In genomic region chr3:50971487-50971924, GRCh38 we compare ENCODE assay signal across 8 cellular contexts.
DNase-seq lines count a peak whose midpoint lies in the region; ATAC-seq and TF ChIP-seq lines count a peak whose summit lies in the region.

No MANE protein-coding gene starts in this region.

- H3K4me1 ChIP-seq in PC-9 (replicated peaks; ENCODE audit: insufficient read depth) (no peaks in the 10 kb centered on the region; the same call in 1 of the 2 replicates), heart right ventricle (peaks cover 0 to 4% (median 0%) of the 10 kb centered on the region in 9 donors)

- DNase-seq in AG04449 (ENCODE audit: low read depth, low spot score) (no peak), HUDEP-2 (lab: John Stamatoyannopoulos, UW; ENCODE audit: unreplicated experiment in 76 of 76) (peak in 50 of 76 experiments; percentile 1 to 63 (median 26)), PC-9 (peak; percentile 56 to 68), heart right ventricle (no peak), putamen (ENCODE audit: low spot score) (no peak)
- peak; percentile 35 for DNase-seq in activated effector memory CD4-positive, alpha-beta T cell treated with Interleukin-2 at 50 U/mL for 16 hours
- peak; percentile 45 for DNase-seq in stimulated activated CD4-positive, alpha-beta T cell treated with anti-CD3 and anti-CD28 coated beads, Interleukin-15, amount 100 ng/mL, for 24 hours

- CTCF ChIA-PET in AG04449 (lab: Yijun Ruan, JAX) = interaction anchor here (0.8 to 1.5 kb wide), 4 partner anchors 10 to 418 kb away, joined by 3 to 8 read pairs (median 4); no protein-coding TSS in a partner anchor
- CTCF ChIA-PET in PC-9 (lab: Charles Lee) = interaction anchor here (1.2 kb wide), 1 partner anchor 295 kb away, joined by 4 read pairs; no protein-coding TSS in a partner anchor

- H3F3A ChIP-seq in PC-9 (ENCODE audit: insufficient read depth, low read depth) = no peaks in the 10 kb centered on the region

- no peaks in the 10 kb centered on the region for H3K9me3 ChIP-seq in PC-9 (ENCODE audit: insufficient read depth, low read depth)
- peaks cover 0 to 25% (median 0%) of the 10 kb centered on the region in 11 donors for H3K9me3 ChIP-seq in heart right ventricle

- BruUV-seq in PC-9 (replicated peaks; lab: Mats Ljungman, UMichigan) = no TSS peak

- POLR2A ChIA-PET in AG04449 (lab: Yijun Ruan, JAX) (no interaction called here), PC-9 (lab: Charles Lee; ENCODE audit: unreplicated experiment) (no interaction called here)

- H4K20me1 ChIP-seq in PC-9 (ENCODE audit: insufficient read depth) = no peaks in the 10 kb centered on the region

- H3K4me2 ChIP-seq in PC-9 = no peak overlapping the region

- ATAC-seq in GM18502 (IDR thresholded peaks at IDR 0.05; ENCODE audit: poor library complexity, unreplicated experiment) (peak; percentile 65), heart right ventricle (peak in 6 of 8 donors; percentile 31 to 71 (median 49))

- H3K27ac ChIP-seq in PC-9 (no peak overlapping the region), heart right ventricle (no peak overlapping the region)

- no peak overlapping the region for H3K4me3 ChIP-seq in AG04449 (ENCODE audit: low read depth, low read length)
- H3K4me3 ChIP-seq in PC-9 = no peak overlapping the region
- no peak overlapping the region for H3K4me3 ChIP-seq in heart right ventricle

- no peak overlapping the region for H2AFZ ChIP-seq in PC-9

- peak; percentile 74 for TF ChIP-seq CTCF in AG04449 (IDR thresholded peaks at IDR 0.05; ENCODE audit: insufficient read depth, low read length, missing control alignments)
- TF ChIP-seq CTCF in PC-9 (conservative IDR thresholded peaks at IDR 0.05) = peak; percentile 89
- peak; percentile 41 to 80 (median 62) for TF ChIP-seq CTCF in heart right ventricle (IDR thresholded peaks at IDR 0.05)

- no peaks in the 10 kb centered on the region for H3K79me2 ChIP-seq in PC-9 (ENCODE audit: low read depth)

- 9 to 14% methylated on average over 3 of the region's 3 CpGs for WGBS in heart right ventricle, 2 donors

- intact Hi-C loops in PC-9 (cut with micrococcal nuclease; ENCODE audit: unreplicated experiment) (loop anchor here (2.0 to 5.0 kb wide), 4 partner anchors 295 to 416 kb away; partner anchors contain the start of genes MANF and MAPKAPK3), heart right ventricle (cut with DNase I) (loop anchor here in 2 of 10 donors (5.0 to 10.0 kb wide), 2 partner anchors 401 to 403 kb away; no protein-coding TSS in a partner anchor)

- H3K9me2 ChIP-seq in PC-9 (ENCODE audit: insufficient read depth) = no peaks in the 10 kb centered on the region

- H3K36me3 ChIP-seq in PC-9 (ENCODE audit: low read depth) = no peaks in the 10 kb centered on the region
- H3K36me3 ChIP-seq in heart right ventricle = no peaks in the 10 kb centered on the region

- H3K27me3 ChIP-seq in PC-9 (ENCODE audit: insufficient read depth, low read depth) = no peaks in the 10 kb centered on the region
- no peaks in the 10 kb centered on the region for H3K27me3 ChIP-seq in heart right ventricle

Comparison
In these comparisons a context has a peak if more than half of its experiments do, and no peak if none do; other contexts are left out.
1. DNase-seq: peak in HUDEP-2 (50 of 76), PC-9 (2 of 2), activated effector memory CD4-positive, alpha-beta T cell treated with Interleukin-2 at 50 U/mL for 16 hours (single experiment) and stimulated activated CD4-positive, alpha-beta T cell treated with anti-CD3 and anti-CD28 coated beads, Interleukin-15, amount 100 ng/mL, for 24 hours (single experiment); none in AG04449 (single experiment), heart right ventricle (0 of 2) and putamen (single experiment).
2. Peak in every context shown above with its lines, with median percentiles within 50 percentile points of each other: CTCF ChIP-seq.